ENCODE assay signal across 11 cellular contexts in genomic region chr18:26228562-26229260, GRCh38. TPM values are rescaled to one million over a fixed set of nuclear protein-coding genes. Genes with fewer than 3 reads are reported as not detected.
A peak's percentile ranks its signal among the peaks of the same experiment; 100 is the strongest.
DNase-seq lines count a peak whose midpoint lies in the region; ATAC-seq lines count a peak whose summit lies in the region.
"Had no signal": no experiment of that assay in that cellular context is flagged by ENCODE, and none has a peak within 500 bp of the region (broad histone marks: within the 10 kb centered on the region; RNA-seq: fewer than 3 reads in every experiment).

No MANE protein-coding gene starts in this region.

- peak overlapping the region; percentile 87 for H3K4me3 ChIP-seq in MG63

- CTCF ChIA-PET in activated naive CD4-positive, alpha-beta T cell treated with anti-CD3 and anti-CD28 coated beads for 36 hours (lab: Charles Lee), result no interaction called here

- intact Hi-C loops in activated naive CD4-positive, alpha-beta T cell treated with anti-CD3 and anti-CD28 coated beads for 36 hours (cut with micrococcal nuclease), result loop anchor here (2.0 to 5.0 kb wide), 3 partner anchors 28 to 96 kb away; partner anchors contain the start of gene PSMA8

- H3K4me3 Mint-ChIP-seq in activated naive CD4-positive, alpha-beta T cell treated with anti-CD3 and anti-CD28 coated beads for 36 hours, result peak overlapping the region; percentile 92
- H3K4me3 Mint-ChIP-seq in activated naive CD8-positive, alpha-beta T cell, result peak overlapping the region; percentile 97
- H3K4me3 Mint-ChIP-seq in stimulated activated naive CD8-positive, alpha-beta T cell treated with anti-CD3 and anti-CD28 coated beads, Interleukin-15, Interleukin-2, amounts not matched to agents 100 ng/mL and 50 ng/mL, for 24 hours, result peak overlapping the region; percentile 95

- no peaks in the 10 kb centered on the region for H3K9me3 Mint-ChIP-seq in activated naive CD4-positive, alpha-beta T cell treated with anti-CD3 and anti-CD28 coated beads for 36 hours
- H3K9me3 Mint-ChIP-seq in activated naive CD8-positive, alpha-beta T cell (ENCODE audit: low read depth), result no peaks in the 10 kb centered on the region
- H3K9me3 Mint-ChIP-seq in stimulated activated naive CD8-positive, alpha-beta T cell treated with anti-CD3 and anti-CD28 coated beads, Interleukin-15, Interleukin-2, amounts not matched to agents 100 ng/mL and 50 ng/mL, for 24 hours, result no peaks in the 10 kb centered on the region

- H3K36me3 ChIP-seq in MG63, result no peaks in the 10 kb centered on the region

- H3K36me3 Mint-ChIP-seq in activated naive CD4-positive, alpha-beta T cell treated with anti-CD3 and anti-CD28 coated beads for 36 hours (ENCODE audit: low read depth), result peaks cover 16% of the 10 kb centered on the region
- H3K36me3 Mint-ChIP-seq in activated naive CD8-positive, alpha-beta T cell, result peaks cover 5% of the 10 kb centered on the region
- peaks cover 14% of the 10 kb centered on the region for H3K36me3 Mint-ChIP-seq in stimulated activated naive CD8-positive, alpha-beta T cell treated with anti-CD3 and anti-CD28 coated beads, Interleukin-15, Interleukin-2, amounts not matched to agents 100 ng/mL and 50 ng/mL, for 24 hours (ENCODE audit: low read depth)

- peaks cover 52% of the 10 kb centered on the region for H3K4me1 Mint-ChIP-seq in activated naive CD4-positive, alpha-beta T cell treated with anti-CD3 and anti-CD28 coated beads for 36 hours (ENCODE audit: low read depth)
- H3K4me1 Mint-ChIP-seq in activated naive CD8-positive, alpha-beta T cell (ENCODE audit: low read depth), result peaks cover 59% of the 10 kb centered on the region
- peaks cover 49% of the 10 kb centered on the region for H3K4me1 Mint-ChIP-seq in stimulated activated naive CD8-positive, alpha-beta T cell treated with anti-CD3 and anti-CD28 coated beads, Interleukin-15, Interleukin-2, amounts not matched to agents 100 ng/mL and 50 ng/mL, for 24 hours (ENCODE audit: low read depth)

- no peaks in the 10 kb centered on the region for H3K27me3 ChIP-seq in MG63

- no peaks in the 10 kb centered on the region for H3K27me3 Mint-ChIP-seq in activated naive CD4-positive, alpha-beta T cell treated with anti-CD3 and anti-CD28 coated beads for 36 hours (ENCODE audit: low read depth)
- H3K27me3 Mint-ChIP-seq in activated naive CD8-positive, alpha-beta T cell, result no peaks in the 10 kb centered on the region
- no peaks in the 10 kb centered on the region for H3K27me3 Mint-ChIP-seq in stimulated activated naive CD8-positive, alpha-beta T cell treated with anti-CD3 and anti-CD28 coated beads, Interleukin-15, Interleukin-2, amounts not matched to agents 100 ng/mL and 50 ng/mL, for 24 hours

- H3K9me3 ChIP-seq in MG63, result no peaks in the 10 kb centered on the region

- ATAC-seq in GM18873 (IDR thresholded peaks at IDR 0.05; ENCODE audit: low FRiP score, unreplicated experiment), result no peak

- peak overlapping the region; percentile 36 for H3K27ac Mint-ChIP-seq in activated naive CD4-positive, alpha-beta T cell treated with anti-CD3 and anti-CD28 coated beads for 36 hours
- H3K27ac Mint-ChIP-seq in activated naive CD8-positive, alpha-beta T cell, result peak overlapping the region; percentile 75
- no peak overlapping the region for H3K27ac Mint-ChIP-seq in stimulated activated naive CD8-positive, alpha-beta T cell treated with anti-CD3 and anti-CD28 coated beads, Interleukin-15, Interleukin-2, amounts not matched to agents 100 ng/mL and 50 ng/mL, for 24 hours

- DNase-seq in activated naive CD4-positive, alpha-beta T cell treated with anti-CD3 and anti-CD28 coated beads for 36 hours, result peak; percentile 25
- DNase-seq in activated naive CD4-positive, alpha-beta T cell treated with Interleukin-2 at 50 U/mL for 16 hours, result no peak
- peak; percentile 6 for DNase-seq in MG63
- DNase-seq in midbrain (lab: John Stamatoyannopoulos, UW), result no peak
- DNase-seq in NCI-H1417 (lab: John Stamatoyannopoulos, UW), result no peak
- DNase-seq: NCI-H1092 treated with DMSO at 0.1 percent for 48 hours; NCI-H526 treated with DMSO at 0.1 percent for 48 hours; stimulated activated CD4-positive, alpha-beta T cell treated with anti-CD3 and anti-CD28 coated beads, Interleukin-2, amount 100 ng/mL, for 48 hours had no signal

RNA-seq across cellular contexts. Expression of gene TAF4B, which starts 2.5 kb away (rescaled TPM):
- 10 to 100 TPM; 15.9 to 16.3 TPM for total RNA-seq in activated naive CD4-positive, alpha-beta T cell treated with anti-CD3 and anti-CD28 coated beads for 36 hours
- total RNA-seq in MG63 (2014; rRNA removed; shearing (Covaris generic); ENCODE audit: low replicate concordance), result 3.7 and 5.7 TPM in 2 replicates

Comparison
In these comparisons a context has a peak if more than half of its experiments do, and no peak if none do; other contexts are left out.
1. DNase-seq: peak in activated naive CD4-positive, alpha-beta T cell treated with anti-CD3 and anti-CD28 coated beads for 36 hours (single experiment) and MG63 (single experiment); none in activated naive CD4-positive, alpha-beta T cell treated with Interleukin-2 at 50 U/mL for 16 hours (single experiment), midbrain (single experiment) and NCI-H1417 (0 of 3).
2. Peak in every context shown above with its lines, with median percentiles within 50 percentile points of each other: H3K4me3 Mint-ChIP-seq.